1 cellular context compared by ENCODE assay signal in genomic region chr5:155082401-155082800, GRCh38.
TF ChIP-seq lines count a peak whose summit lies in the region.

No MANE protein-coding gene starts in this region.

TF ChIP-seq in HepG2, 621 proteins besides CTCF, POLR2A, EP300 and RAD21 (continued from another document):
- TF ChIP-seq ZBTB2 (CRISPR knock-in tag; IDR thresholded peaks at IDR 0.05; ENCODE audit: low read depth) (no peak), FOXA1 (IDR thresholded peaks at IDR 0.05) (no peak), FOXA1 (CRISPR knock-in tag; IDR thresholded peaks at IDR 0.05) (no peak), ZSCAN30 (CRISPR knock-in tag; IDR thresholded peaks at IDR 0.05) (no peak), GFI1 (CRISPR knock-in tag; IDR thresholded peaks at IDR 0.05; ENCODE audit: borderline replicate concordance) (no peak)
TF ChIP-seq in HepG2: peak in this region for 0.
